28 cellular contexts compared by ENCODE assay signal in genomic region chr12:12190087-12190809, GRCh38.
DNase-seq lines count a peak whose midpoint lies in the region; ATAC-seq, FAIRE-seq and TF ChIP-seq lines count a peak whose summit lies in the region.
"Had no signal": no experiment of that assay in that cellular context is flagged by ENCODE, and none has a peak within 500 bp of the region (broad histone marks: within the 10 kb centered on the region; RNA-seq: fewer than 3 reads in every experiment).

No MANE protein-coding gene starts in this region.

- no peaks in the 10 kb centered on the region for H3K36me3 ChIP-seq in GM23248 (ENCODE audit: low read depth)
- H3K36me3 ChIP-seq in K562 (ENCODE audit: control insufficient read depth, insufficient read depth, low read length), result 0 out of 3 replicates have a peak, but pooled peaks cover 2% of the 10 kb centered on the region
- H3K36me3 ChIP-seq: pancreas, WERI-Rb-1 had no signal

- H3K4me2 ChIP-seq in GM23248 (ENCODE audit: unreplicated experiment) (peak overlapping the region; percentile 14), K562 (ENCODE audit: insufficient read depth, low read length) (peak overlapping the region; percentile 40)
- H3K4me2 ChIP-seq: KMS-11 had no signal

- peak; percentile 68 for TF ChIP-seq EP300 in K562 (IDR thresholded peaks at IDR 0.05; ENCODE audit: low read length)

- H3K4me1 ChIP-seq in GM23248 (ENCODE audit: insufficient read depth), result peaks cover 4% of the 10 kb centered on the region; the same call in 1 of the 2 replicates
- H3K4me1 ChIP-seq in K562 (replicated peaks in 1 of 2; ENCODE audit: control insufficient read depth in 2 of 2, insufficient read depth in 2 of 2, low read length in 2 of 2), result peaks cover 11 to 16% of the 10 kb centered on the region in 2 experiments; a peak in 2 of 5 replicates
- H3K4me1 ChIP-seq: pancreas had no signal

- H3K27me3 ChIP-seq in GM23248 (replicated peaks; ENCODE audit: insufficient read depth) (no peaks in the 10 kb centered on the region), K562 (ENCODE audit: control insufficient read depth in 2 of 2, insufficient read depth in 2 of 2, low read length in 2 of 2) (no peaks in the 10 kb centered on the region)
- H3K27me3 ChIP-seq: pancreas had no signal

- POLR2A ChIA-PET in K562 (lab: Yijun Ruan, JAX) (interaction anchor here (0.9 to 1.3 kb wide), 4 partner anchors 8 to 76 kb away, joined by 3 to 4 read pairs (median 3); partner anchors contain the start of gene LRP6), GM10248 (lab: Yijun Ruan, JAX) (no interaction called here)

- no peak overlapping the region for H2AFZ ChIP-seq in GM23248
- no peak overlapping the region for H2AFZ ChIP-seq in K562 (ENCODE audit: low read depth, low read length)

- H3K36me3 Mint-ChIP-seq in nephron progenitor cell (ENCODE audit: low read depth), result peaks cover 55% of the 10 kb centered on the region
- H3K36me3 Mint-ChIP-seq: CD4-positive, CD25-positive, alpha-beta regulatory T cell; immature natural killer cell had no signal

- no peak for TF ChIP-seq POLR2A in K562 (conservative IDR thresholded peaks at IDR 0.05)

- H3K27me3 Mint-ChIP-seq in nephron progenitor cell (ENCODE audit: low read depth, poor library complexity), result no peaks in the 10 kb centered on the region

- H3K4me3 ChIP-seq in GM23248 (no peak overlapping the region), K562 (no peak overlapping the region)
- H3K4me3 ChIP-seq: pancreas had no signal

- TF ChIP-seq CTCF in K562 (IDR thresholded peaks at IDR 0.05 in 2 of 3, conservative IDR thresholded peaks at IDR 0.05 in 1 of 3; ENCODE audit: insufficient read depth in 2 of 3, low read depth in 1 of 3, low read length in 3 of 3), result no peak
- TF ChIP-seq CTCF in nephron progenitor cell (IDR thresholded peaks at IDR 0.05), result no peak
- no peak for TF ChIP-seq CTCF in GM10248 (IDR thresholded peaks at IDR 0.05; ENCODE audit: control extremely low read depth, extremely low read depth, low read depth, missing control alignments)

- peak overlapping the region; percentile 12 for H3K27ac Mint-ChIP-seq in nephron progenitor cell
- H3K27ac Mint-ChIP-seq: activated naive CD8-positive, alpha-beta T cell treated with anti-CD3 and anti-CD28 coated beads for 36 hours; CD4-positive, CD25-positive, alpha-beta regulatory T cell; immature natural killer cell had no signal

- TF ChIP-seq RAD21 in K562 (CRISPR knock-in tag; conservative IDR thresholded peaks at IDR 0.05 in 1 of 2, IDR thresholded peaks at IDR 0.05 in 1 of 2), result no peak

- peak; percentile 93 for FAIRE-seq in K562 (lab: Jason Lieb, UNC)
- FAIRE-seq: pancreas had no signal

- H4K20me1 ChIP-seq in GM23248 (ENCODE audit: insufficient read depth) (no peaks in the 10 kb centered on the region), K562 (replicated peaks; ENCODE audit: control insufficient read depth, insufficient read depth, low read length) (no peaks in the 10 kb centered on the region)

- H3F3A ChIP-seq in GM23248 (ENCODE audit: insufficient read depth), result no peaks in the 10 kb centered on the region; the same call in none of the 2 replicates

- H3K9me3 ChIP-seq in GM23248 (ENCODE audit: low read depth) (no peaks in the 10 kb centered on the region), K562 (replicated peaks; ENCODE audit: control insufficient read depth, insufficient read depth, low read depth, low read length) (no peaks in the 10 kb centered on the region)
- H3K9me3 ChIP-seq: pancreas had no signal

- CTCF ChIA-PET in K562 (lab: Yijun Ruan, JAX; ENCODE audit: low intra/inter-chr PET ratio) (no interaction called here), GM10248 (lab: Yijun Ruan, JAX) (interaction anchor here (1.1 to 2.1 kb wide), 8 partner anchors 9 to 547 kb away, joined by 3 to 8 read pairs (median 4); no protein-coding TSS in a partner anchor)

- H3K79me2 ChIP-seq in GM23248 (ENCODE audit: insufficient read depth) (peaks cover 49% of the 10 kb centered on the region), K562 (ENCODE audit: control insufficient read depth, insufficient read depth, low read length) (peaks cover 39% of the 10 kb centered on the region)

- DNase-seq in GM23248 (no peak), M059J (ENCODE audit: low read depth) (peak; percentile 38), K562 (ENCODE audit: extremely low read depth in 1 of 4, low spot score in 3 of 4) (peak; percentile 9 to 78 (median 34)), nephron progenitor cell (no peak), left colon (no peak), DMS53 treated with DMSO at 0.1 percent for 48 hours (lab: John Stamatoyannopoulos, UW; ENCODE audit: unreplicated experiment) (no peak), GM10248 (ENCODE audit: extremely low spot score) (no peak)
- DNase-seq: activated CD4-positive, alpha-beta T cell treated with anti-CD3 and anti-CD28 coated beads, Interleukin-2, amount 50 U/mL, for 48 hours; activated CD8-positive, alpha-beta memory T cell treated with anti-CD3 and anti-CD28 coated beads, Interleukin-2, amount 50 U/mL, for 48 hours; activated effector memory CD4-positive, alpha-beta T cell treated with Interleukin-2 at 50 U/mL for 16 hours; activated naive CD8-positive, alpha-beta T cell treated with anti-CD3 and anti-CD28 coated beads for 36 hours; CD4-positive, CD25-positive, alpha-beta regulatory T cell; foreskin melanocyte; GDM1; hippocampal formation; immature natural killer cell; left ventricle myocardium superior; NCI-H1092 treated with DMSO at 0.1 percent for 48 hours; NCI-H748 treated with DMSO at 0.1 percent for 48 hours; pancreas; right cardiac atrium; stimulated activated CD4-positive, alpha-beta T cell treated with anti-CD3 and anti-CD28 coated beads, Interleukin-4, amount 100 ng/mL, for 24 hours; stimulated activated naive CD4-positive, alpha-beta T cell; T-helper 2 cell; WERI-Rb-1 had no signal

- WGBS in GM23248 (ENCODE audit: low coverage in 1 of 2, low lambda C conversion rate in 2 of 2, missing lambda C conversion rate in 2 of 2), 2 experiments, result 92 to 95% methylated on average over 1 of the region's 1 CpG
- WGBS in K562 (ENCODE audit: insufficient coverage, low coverage, missing lambda C conversion rate), result 9% methylated on average over 1 of the region's 1 CpG

- H3K9ac ChIP-seq in GM23248 (no peak overlapping the region), K562 (ENCODE audit: insufficient read depth in 1 of 2, low read depth in 2 of 2, low read length in 2 of 2) (0 out of 4 replicates have a peak overlapping the region, but pooled peaks of 1 of the 2 experiments have one; percentile 25)
- H3K9ac ChIP-seq: KMS-11 had no signal

- no peaks in the 10 kb centered on the region for H3K9me1 ChIP-seq in K562 (ENCODE audit: control insufficient read depth, insufficient read depth, low read length)

- peaks cover 3% of the 10 kb centered on the region for H3K9me3 Mint-ChIP-seq in nephron progenitor cell
- H3K9me3 Mint-ChIP-seq: activated naive CD8-positive, alpha-beta T cell treated with anti-CD3 and anti-CD28 coated beads for 36 hours; CD4-positive, CD25-positive, alpha-beta regulatory T cell had no signal

- no TSS peak for BruUV-seq in K562 (replicated peaks; lab: Mats Ljungman, UMichigan)

- peaks cover 43% of the 10 kb centered on the region for H3K4me1 Mint-ChIP-seq in nephron progenitor cell
- H3K4me1 Mint-ChIP-seq: CD4-positive, CD25-positive, alpha-beta regulatory T cell; immature natural killer cell had no signal

- ATAC-seq in K562 (peak; percentile 80), left colon (no peak)
- ATAC-seq: esophagus mucosa, left ventricle myocardium superior, pancreas, right cardiac atrium had no signal

- H3K4me3 Mint-ChIP-seq in nephron progenitor cell, result no peak overlapping the region
- H3K4me3 Mint-ChIP-seq: activated naive CD8-positive, alpha-beta T cell treated with anti-CD3 and anti-CD28 coated beads for 36 hours; CD4-positive, CD25-positive, alpha-beta regulatory T cell; immature natural killer cell had no signal

- no peak overlapping the region for H3K27ac ChIP-seq in GM23248
- peak overlapping the region; percentile 46; the same call in 1 of the 3 replicates for H3K27ac ChIP-seq in K562 (ENCODE audit: extremely low read depth, low read depth, low read length)
- H3K27ac ChIP-seq: KMS-11, pancreas, RWPE1, WERI-Rb-1 had no signal

- intact Hi-C loops in K562 (cut with micrococcal nuclease) (loop anchor here (10.0 kb wide), 1 partner anchor 75 kb away; the partner anchor contains the start of gene LRP6), left colon (cut with DNase I, micrococcal nuclease) (no loop called here)

- in situ Hi-C loops in GM23248 (cut with MboI) (no loop called here), K562 (cut with MboI) (no loop called here)

- no peaks in the 10 kb centered on the region for H3K9me2 ChIP-seq in GM23248 (ENCODE audit: insufficient read depth)

TF ChIP-seq in K562, 482 proteins besides CTCF, POLR2A, EP300 and RAD21 (continues in another document):
- peak; percentile 99 for TF ChIP-seq MEIS2 (IDR thresholded peaks at IDR 0.05; ENCODE audit: partially characterized antibody)
- no peak for TF ChIP-seq YBX1 (IDR thresholded peaks at IDR 0.05)
- peak; percentile 76 for TF ChIP-seq SOX6 (IDR thresholded peaks at IDR 0.05)
- no peak for TF ChIP-seq USF1 (CRISPR knock-in tag; IDR thresholded peaks at IDR 0.05)
- peak; percentile 69; the same call in 1 of the 2 replicates for TF ChIP-seq HDAC2 (IDR thresholded peaks at IDR 0.05)
- TF ChIP-seq SPI1 (IDR thresholded peaks at IDR 0.05; ENCODE audit: borderline replicate concordance, low read depth, low read length), result 0 out of 2 replicates have a peak, but pooled peaks have one; percentile 30
- TF ChIP-seq ZNF384 (IDR thresholded peaks at IDR 0.05; ENCODE audit: low read depth, low read length), result no peak
- TF ChIP-seq TEAD2 (tag; IDR thresholded peaks at IDR 0.05), result no peak
- TF ChIP-seq NFIC (IDR thresholded peaks at IDR 0.05), result peak; percentile 39; the same call in 1 of the 2 replicates
- TF ChIP-seq, protein P1, sequence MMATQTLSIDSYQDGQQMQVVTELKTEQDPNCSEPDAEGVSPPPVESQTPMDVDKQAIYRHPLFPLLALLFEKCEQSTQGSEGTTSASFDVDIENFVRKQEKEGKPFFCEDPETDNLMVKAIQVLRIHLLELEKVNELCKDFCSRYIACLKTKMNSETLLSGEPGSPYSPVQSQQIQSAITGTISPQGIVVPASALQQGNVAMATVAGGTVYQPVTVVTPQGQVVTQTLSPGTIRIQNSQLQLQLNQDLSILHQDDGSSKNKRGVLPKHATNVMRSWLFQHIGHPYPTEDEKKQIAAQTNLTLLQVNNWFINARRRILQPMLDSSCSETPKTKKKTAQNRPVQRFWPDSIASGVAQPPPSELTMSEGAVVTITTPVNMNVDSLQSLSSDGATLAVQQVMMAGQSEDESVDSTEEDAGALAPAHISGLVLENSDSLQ (IDR thresholded peaks at IDR 0.05), result peak; percentile 92
- peak; percentile 44; the same call in 1 of the 2 replicates for TF ChIP-seq LEF1 (IDR thresholded peaks at IDR 0.05)

Comparison
In these comparisons a context has a peak if more than half of its experiments do, and no peak if none do; other contexts are left out.
1. DNase-seq: peak in M059J (single experiment) and K562 (4 of 4); none in GM23248 (single experiment), nephron progenitor cell (single experiment), left colon (0 of 2), DMS53 treated with DMSO at 0.1 percent for 48 hours (single experiment) and GM10248 (single experiment).